Comparison of ENCODE assay signal across 2 cellular contexts in genomic region chr2:201866643-201867310, GRCh38.
TF ChIP-seq lines count a peak whose summit lies in the region.

No MANE protein-coding gene starts in this region.

TF ChIP-seq in IMR-90, 13 proteins besides CTCF, POLR2A, EP300 and RAD21:
- no peak for TF ChIP-seq USF2 (IDR thresholded peaks at IDR 0.05; ENCODE audit: low read depth, low read length)
TF ChIP-seq in IMR-90: peak in this region for 0.

TF ChIP-seq in endothelial cell of umbilical vein, 7 proteins besides CTCF, POLR2A, EP300 and RAD21:
- TF ChIP-seq JUN (IDR thresholded peaks at IDR 0.05; ENCODE audit: borderline replicate concordance, insufficient read depth, insufficient read length, low read depth) (peak; percentile 21), FOS (IDR thresholded peaks at IDR 0.05; ENCODE audit: borderline replicate concordance, insufficient read depth, low read length) (no peak), GATA2 (IDR thresholded peaks at IDR 0.05; ENCODE audit: insufficient read depth, insufficient read length, low read depth, low read length) (no peak)
- TF ChIP-seq, protein P1, sequence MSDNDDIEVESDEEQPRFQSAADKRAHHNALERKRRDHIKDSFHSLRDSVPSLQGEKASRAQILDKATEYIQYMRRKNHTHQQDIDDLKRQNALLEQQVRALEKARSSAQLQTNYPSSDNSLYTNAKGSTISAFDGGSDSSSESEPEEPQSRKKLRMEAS (IDR thresholded peaks at IDR 0.05; ENCODE audit: insufficient read depth, insufficient read length), result no peak
